Comparison of ENCODE assay signal across 31 cellular contexts in the genomic region with DNA sequence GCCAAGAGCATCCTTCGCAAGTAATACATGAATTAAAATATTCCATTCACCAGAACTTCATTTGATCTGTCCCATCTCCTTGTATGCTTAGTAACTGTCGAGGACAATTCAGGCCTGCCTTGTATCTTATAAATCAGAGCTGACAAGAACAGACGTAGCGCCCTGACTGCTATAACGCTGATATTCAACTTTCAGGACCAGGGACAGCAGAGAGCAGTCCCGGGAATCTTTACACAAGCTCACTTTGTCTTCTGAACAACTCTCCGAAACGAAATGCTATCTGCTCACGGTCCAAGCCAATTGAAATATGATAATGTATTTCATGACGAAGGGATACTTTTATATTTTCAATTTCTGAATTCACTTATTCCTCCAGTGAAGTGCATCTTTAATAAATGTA.
DNase-seq lines count a peak whose midpoint lies in the region; FAIRE-seq and TF ChIP-seq lines count a peak whose summit lies in the region.
"Had no signal": no experiment of that assay in that cellular context is flagged by ENCODE, and none has a peak within 500 bp of the region (broad histone marks: within the 10 kb centered on the region; RNA-seq: fewer than 3 reads in every experiment).

No MANE protein-coding gene starts in this region.

- FAIRE-seq in RCC 7860 (lab: Jason Lieb, UNC): no peak
- FAIRE-seq: urothelium cell line had no signal

- no peaks in the 10 kb centered on the region for H3K27me3 Mint-ChIP-seq in activated CD4-positive, alpha-beta T cell treated with anti-CD3 and anti-CD28 coated beads, Interleukin-2, amount 10 ng/mL, durations not matched to agents 24 days and 14 days
- H3K27me3 Mint-ChIP-seq: activated T-cell treated with anti-CD3 and anti-CD28 coated beads, Interleukin-2, amount 50 U/mL, for 24 hours had no signal

- no peak overlapping the region for H3K4me3 Mint-ChIP-seq in activated CD4-positive, alpha-beta T cell treated with anti-CD3 and anti-CD28 coated beads, Interleukin-2, amount 10 ng/mL, durations not matched to agents 24 days and 14 days
- H3K4me3 Mint-ChIP-seq: activated T-cell treated with anti-CD3 and anti-CD28 coated beads, Interleukin-2, amount 50 U/mL, for 24 hours; central memory CD8-positive, alpha-beta T cell; neural progenitor cell; stimulated activated naive CD8-positive, alpha-beta T cell treated with anti-CD3 and anti-CD28 coated beads, Interleukin-15, Interleukin-2, amounts not matched to agents 100 ng/mL and 50 ng/mL, for 24 hours; T-helper 2 cell treated with Interferon-gamma antibody and Interleukin-4, amounts not matched to agents 5 μg/mL and 100 μg/mL, for 36 hours had no signal

- no peak for TF ChIP-seq CTCF in fibroblast of pulmonary artery (IDR thresholded peaks at IDR 0.05; ENCODE audit: low read length, missing control alignments)

- no peak overlapping the region for H3K4me3 ChIP-seq in fibroblast of pulmonary artery (replicated peaks; ENCODE audit: low read depth, low read length)
- H3K4me3 ChIP-seq: esophagus squamous epithelium, lung, neural progenitor cell, Peyer's patch, right atrium auricular region, thoracic aorta had no signal

- peaks cover 3% of the 10 kb centered on the region for H3K9me3 Mint-ChIP-seq in activated CD4-positive, alpha-beta T cell treated with anti-CD3 and anti-CD28 coated beads, Interleukin-2, amount 10 ng/mL, durations not matched to agents 24 days and 14 days
- H3K9me3 Mint-ChIP-seq: activated T-cell treated with anti-CD3 and anti-CD28 coated beads, Interleukin-2, amount 50 U/mL, for 24 hours; neural progenitor cell; T-helper 2 cell treated with Interferon-gamma antibody and Interleukin-4, amounts not matched to agents 5 μg/mL and 100 μg/mL, for 36 hours had no signal

- H3K36me3 Mint-ChIP-seq in activated CD4-positive, alpha-beta T cell treated with anti-CD3 and anti-CD28 coated beads, Interleukin-2, amount 10 ng/mL, durations not matched to agents 24 days and 14 days (ENCODE audit: low read depth): no peaks in the 10 kb centered on the region
- H3K36me3 Mint-ChIP-seq: neural progenitor cell had no signal

- H3K4me1 Mint-ChIP-seq in activated CD4-positive, alpha-beta T cell treated with anti-CD3 and anti-CD28 coated beads, Interleukin-2, amount 10 ng/mL, durations not matched to agents 24 days and 14 days: no peaks in the 10 kb centered on the region
- H3K4me1 Mint-ChIP-seq: central memory CD8-positive, alpha-beta T cell; neural progenitor cell had no signal

- H3K27ac Mint-ChIP-seq in activated CD4-positive, alpha-beta T cell treated with anti-CD3 and anti-CD28 coated beads, Interleukin-2, amount 10 ng/mL, durations not matched to agents 24 days and 14 days: no peak overlapping the region
- H3K27ac Mint-ChIP-seq: activated T-cell treated with anti-CD3 and anti-CD28 coated beads, Interleukin-2, amount 50 U/mL, for 24 hours; neural progenitor cell; stimulated activated naive CD8-positive, alpha-beta T cell treated with anti-CD3 and anti-CD28 coated beads, Interleukin-15, Interleukin-2, amounts not matched to agents 100 ng/mL and 50 ng/mL, for 24 hours; T-helper 2 cell treated with Interferon-gamma antibody and Interleukin-4, amounts not matched to agents 5 μg/mL and 100 μg/mL, for 36 hours had no signal

- intact Hi-C loops in activated CD4-positive, alpha-beta T cell treated with anti-CD3 and anti-CD28 coated beads, Interleukin-2, amount 10 ng/mL, durations not matched to agents 24 days and 14 days (cut with micrococcal nuclease): no loop called here

- DNase-seq in activated CD4-positive, alpha-beta T cell treated with anti-CD3 and anti-CD28 coated beads, Interleukin-2, amount 10 ng/mL, durations not matched to agents 24 days and 14 days: peak; percentile 51
- DNase-seq in activated CD4-positive, alpha-beta T cell treated with anti-CD3 and anti-CD28 coated beads for 4 hours: no peak
- peak; percentile 4 for DNase-seq in RCC 7860 (ENCODE audit: low spot score)
- DNase-seq in fibroblast of pulmonary artery (ENCODE audit: low read depth): peak; percentile 0
- DNase-seq in renal cortical epithelial cell (ENCODE audit: low read depth): peak; percentile 15
- DNase-seq in NCI-H748 (lab: John Stamatoyannopoulos, UW; ENCODE audit: unreplicated experiment): no peak
- DNase-seq in NCI-H2171 treated with DMSO at 0.1 percent for 48 hours (lab: John Stamatoyannopoulos, UW): no peak
- no peak for DNase-seq in stimulated activated CD4-positive, alpha-beta T cell treated with anti-CD3 and anti-CD28 coated beads, Interleukin-12 subunit alpha, Interleukin-12 subunit beta, amount 100 ng/mL, for 4 hours
- DNase-seq: activated CD4-positive, alpha-beta T cell treated with anti-CD3 and anti-CD28 coated beads, Interleukin-2, amount 50 U/mL, for 1 hour; activated effector memory CD4-positive, alpha-beta T cell treated with anti-CD3 and anti-CD28 coated beads, Interleukin-2, amount 50 U/mL, for 16 hours; activated T-cell treated with anti-CD3 and anti-CD28 coated beads, Interleukin-2, amount 50 U/mL, for 24 hours; dermis blood vessel endothelial cell; DMS79; esophagus squamous epithelium; foreskin melanocyte; kidney glomerular epithelial cell; NCI-H1436; NCI-H2081; NCI-H345; NCI-H748 treated with DMSO at 0.1 percent for 48 hours; Peyer's patch; stimulated activated CD4-positive, alpha-beta T cell treated with anti-CD3 and anti-CD28 coated beads, Interleukin-2, amount 100 ng/mL, for 24 hours; stimulated activated CD8-positive, alpha-beta memory T cell treated with anti-CD3 and anti-CD28 coated beads, Interleukin-4, amount 100 ng/mL, for 48 hours had no signal

Comparison
In these comparisons a context has a peak if more than half of its experiments do, and no peak if none do; other contexts are left out.
1. DNase-seq: peak in activated CD4-positive, alpha-beta T cell treated with anti-CD3 and anti-CD28 coated beads, Interleukin-2, amount 10 ng/mL, durations not matched to agents 24 days and 14 days (single experiment), RCC 7860 (single experiment), fibroblast of pulmonary artery (single experiment) and renal cortical epithelial cell (single experiment); none in activated CD4-positive, alpha-beta T cell treated with anti-CD3 and anti-CD28 coated beads for 4 hours (0 of 2), NCI-H748 (single experiment), NCI-H2171 treated with DMSO at 0.1 percent for 48 hours (single experiment) and stimulated activated CD4-positive, alpha-beta T cell treated with anti-CD3 and anti-CD28 coated beads, Interleukin-12 subunit alpha, Interleukin-12 subunit beta, amount 100 ng/mL, for 4 hours (single experiment).